In the genomic region with DNA sequence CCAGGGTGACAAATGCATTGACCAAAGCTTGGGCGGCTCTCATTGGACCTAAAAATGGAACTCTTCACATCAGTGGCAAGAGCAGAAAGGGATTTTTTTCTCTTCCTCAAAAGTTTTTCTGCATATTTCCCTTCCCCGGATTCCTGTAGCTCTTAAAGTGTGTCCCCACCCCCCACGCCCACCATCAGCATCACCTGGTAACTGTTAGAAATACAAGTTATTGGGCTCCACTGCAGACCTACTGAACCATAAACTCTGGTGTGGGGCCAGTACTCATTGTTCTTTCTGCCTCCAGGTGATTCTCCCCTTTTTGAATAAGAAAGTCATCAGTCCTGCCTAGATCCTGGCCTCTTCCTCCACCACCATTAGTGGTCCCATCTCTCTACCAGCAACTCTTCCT, we compare ENCODE assay signal across 1 cellular context.
TF ChIP-seq lines count a peak whose summit lies in the region.

No MANE protein-coding gene starts in this region.

TF ChIP-seq in SK-N-SH, 30 proteins besides CTCF, POLR2A, EP300 and RAD21 (continued from another document):
- TF ChIP-seq USF1 (IDR thresholded peaks at IDR 0.05; ENCODE audit: borderline replicate concordance, low read depth) = no peak
- no peak for TF ChIP-seq FOXJ3 (CRISPR knock-in tag; IDR thresholded peaks at IDR 0.05)
- no peak for TF ChIP-seq TAF1 (IDR thresholded peaks at IDR 0.05; ENCODE audit: borderline replicate concordance, low read depth, low read length)
- TF ChIP-seq EZH2phosphoT487 (IDR thresholded peaks at IDR 0.05; ENCODE audit: borderline replicate concordance, low read depth) = no peak
- TF ChIP-seq FOXM1 (IDR thresholded peaks at IDR 0.05; ENCODE audit: low read depth) = no peak
